In genomic region chr17:40738553-40738952, GRCh38 we compare ENCODE assay signal across 1 cellular context.
A peak's percentile ranks its signal among the peaks of the same experiment; 100 is the strongest.
TF ChIP-seq lines count a peak whose summit lies in the region.

No MANE protein-coding gene starts in this region.

TF ChIP-seq in K562, 482 proteins besides CTCF, POLR2A, EP300 and RAD21 (continued from another document):
- no peak for TF ChIP-seq CHAMP1 (IDR thresholded peaks at IDR 0.05)
- TF ChIP-seq CBFA2T2 (conservative IDR thresholded peaks at IDR 0.05): no peak
- 0 out of 2 replicates have a peak, but pooled peaks have one; percentile 22 for TF ChIP-seq ATF4 (CRISPR knock-in tag; IDR thresholded peaks at IDR 0.05)
- TF ChIP-seq REST (CRISPR knock-in tag; IDR thresholded peaks at IDR 0.05; ENCODE audit: low read depth): no peak
- TF ChIP-seq TAF9B (IDR thresholded peaks at IDR 0.05; ENCODE audit: partially characterized antibody): no peak
- no peak for TF ChIP-seq HNRNPL (IDR thresholded peaks at IDR 0.05; ENCODE audit: low read depth, low read length)
- TF ChIP-seq GATAD2A (IDR thresholded peaks at IDR 0.05): no peak
- TF ChIP-seq RBM25 (IDR thresholded peaks at IDR 0.05; ENCODE audit: low read depth, low read length, severe bottlenecking): no peak
- no peak for TF ChIP-seq CSDE1 (IDR thresholded peaks at IDR 0.05)
- no peak for TF ChIP-seq SMAD2 (IDR thresholded peaks at IDR 0.05; ENCODE audit: low read depth, low read length)
- no peak for TF ChIP-seq HOXB6 (CRISPR knock-in tag; IDR thresholded peaks at IDR 0.05; ENCODE audit: borderline replicate concordance)
- TF ChIP-seq ZNF79 (CRISPR knock-in tag; IDR thresholded peaks at IDR 0.05; ENCODE audit: low read depth): no peak
- no peak for TF ChIP-seq ZNF436 (CRISPR knock-in tag; IDR thresholded peaks at IDR 0.05)
- TF ChIP-seq ZNF699 (CRISPR knock-in tag; IDR thresholded peaks at IDR 0.05; ENCODE audit: insufficient replicate concordance): no peak
- TF ChIP-seq CTBP1 (IDR thresholded peaks at IDR 0.05; ENCODE audit: borderline replicate concordance): peak; percentile 16; the same call in 1 of the 2 replicates
- TF ChIP-seq TRIM25 (IDR thresholded peaks at IDR 0.05; ENCODE audit: borderline replicate concordance): no peak
- no peak for TF ChIP-seq HMGXB4 (CRISPR knock-in tag; IDR thresholded peaks at IDR 0.05)
- no peak for TF ChIP-seq E2F6 (IDR thresholded peaks at IDR 0.05; ENCODE audit: borderline replicate concordance in 1 of 2, extremely low read depth in 1 of 2, insufficient read depth in 1 of 2, insufficient read length in 1 of 2, low read depth in 1 of 2, low read length in 1 of 2, poor library complexity in 1 of 2, severe bottlenecking in 1 of 2)
- no peak for TF ChIP-seq ZNF830 (CRISPR knock-in tag; IDR thresholded peaks at IDR 0.05)
- TF ChIP-seq SOX6 (IDR thresholded peaks at IDR 0.05): no peak
- TF ChIP-seq ZSCAN32 (CRISPR knock-in tag; IDR thresholded peaks at IDR 0.05): no peak
- no peak for TF ChIP-seq CCAR2 (IDR thresholded peaks at IDR 0.05; ENCODE audit: low read depth, low read length)
- no peak for TF ChIP-seq ZNF583 (CRISPR knock-in tag; IDR thresholded peaks at IDR 0.05)
- TF ChIP-seq ASH1L (IDR thresholded peaks at IDR 0.05; ENCODE audit: borderline replicate concordance, low read depth, partially characterized antibody): no peak
- no peak for TF ChIP-seq PML (IDR thresholded peaks at IDR 0.05; ENCODE audit: low read length)
- TF ChIP-seq BHLHE40 (IDR thresholded peaks at IDR 0.05; ENCODE audit: low read length): no peak
- TF ChIP-seq KAT7 (CRISPR knock-in tag; IDR thresholded peaks at IDR 0.05; ENCODE audit: borderline replicate concordance): no peak
